Comparison of ENCODE assay signal across 18 cellular contexts in genomic region chr17:2366747-2367494, GRCh38. TPM values are rescaled to one million over a fixed set of nuclear protein-coding genes. Genes with fewer than 3 reads are reported as not detected.
DNase-seq lines count a peak whose midpoint lies in the region; ATAC-seq, FAIRE-seq and TF ChIP-seq lines count a peak whose summit lies in the region.
"Had no signal": no experiment of that assay in that cellular context is flagged by ENCODE, and none has a peak within 500 bp of the region (broad histone marks: within the 10 kb centered on the region; RNA-seq: fewer than 3 reads in every experiment).

No MANE protein-coding gene starts in this region.

- POLR2A ChIA-PET in HEK293 (lab: Yijun Ruan, JAX): no interaction called here
- POLR2A ChIA-PET in K562 (lab: Yijun Ruan, JAX): no interaction called here

- no peaks in the 10 kb centered on the region for H3K27me3 ChIP-seq in K562 (ENCODE audit: control insufficient read depth in 2 of 2, insufficient read depth in 2 of 2, low read length in 2 of 2)
- H3K27me3 ChIP-seq in iPS DF 6.9 (ENCODE audit: control insufficient read depth, insufficient read depth, low read length): no peaks in the 10 kb centered on the region
- H3K27me3 ChIP-seq: upper lobe of right lung had no signal

- no peaks in the 10 kb centered on the region for H3K9me1 ChIP-seq in K562 (ENCODE audit: control insufficient read depth, insufficient read depth, low read length)

- no peak for FAIRE-seq in K562 (lab: Jason Lieb, UNC)
- FAIRE-seq: islet of Langerhans, TTC549 had no signal

- no peak overlapping the region for H3K4me2 ChIP-seq in K562 (ENCODE audit: insufficient read depth, low read length)

- H3K36me3 ChIP-seq in HEK293 (ENCODE audit: control insufficient read depth in 2 of 2, insufficient read depth in 1 of 2, low read length in 2 of 2) (peaks cover 0 to 54% of the 10 kb centered on the region in 2 experiments; a peak in 1 of 3 replicates), K562 (ENCODE audit: control insufficient read depth, insufficient read depth, low read length) (no peaks in the 10 kb centered on the region), iPS DF 6.9 (ENCODE audit: control insufficient read depth, insufficient read depth, low read length) (peaks cover 6% of the 10 kb centered on the region; the same call in 1 of the 2 replicates)

- CTCF ChIA-PET in HEK293 (lab: Yijun Ruan, JAX) (interaction anchor here (0.5 to 8.6 kb wide), 6 partner anchors 9 to 188 kb away, joined by 3 to 63 read pairs (median 9); no protein-coding TSS in a partner anchor), K562 (lab: Yijun Ruan, JAX; ENCODE audit: low intra/inter-chr PET ratio) (no interaction called here)

- no TSS peak for BruUV-seq in K562 (replicated peaks; lab: Mats Ljungman, UMichigan)

- H3K27ac ChIP-seq in HEK293 (ENCODE audit: extremely low read depth, low read depth, low read length) (no peak overlapping the region), K562 (ENCODE audit: extremely low read depth, low read depth, low read length) (no peak overlapping the region), iPS DF 6.9 (ENCODE audit: low read length) (no peak overlapping the region)
- H3K27ac ChIP-seq: upper lobe of right lung had no signal

- H3K4me1 ChIP-seq in HEK293 (ENCODE audit: control insufficient read depth, insufficient read depth, low read length): no peaks in the 10 kb centered on the region; the same call in 1 of the 2 replicates
- peaks cover 0 to 6% of the 10 kb centered on the region in 2 experiments; a peak in 2 of 5 replicates for H3K4me1 ChIP-seq in K562 (replicated peaks in 1 of 2; ENCODE audit: control insufficient read depth in 2 of 2, insufficient read depth in 2 of 2, low read length in 2 of 2)
- H3K4me1 ChIP-seq in iPS DF 6.9 (ENCODE audit: control insufficient read depth, insufficient read depth, low read length): no peaks in the 10 kb centered on the region; the same call in 1 of the 2 replicates
- H3K4me1 ChIP-seq: upper lobe of right lung had no signal

- H3K79me2 ChIP-seq in K562 (ENCODE audit: control insufficient read depth, insufficient read depth, low read length): no peaks in the 10 kb centered on the region

- H3K9me3 ChIP-seq in HEK293 (ENCODE audit: control insufficient read depth, insufficient read depth, low read depth, low read length): no peaks in the 10 kb centered on the region
- no peaks in the 10 kb centered on the region for H3K9me3 ChIP-seq in K562 (replicated peaks; ENCODE audit: control insufficient read depth, insufficient read depth, low read depth, low read length)
- H3K9me3 ChIP-seq in iPS DF 6.9 (ENCODE audit: control insufficient read depth, insufficient read depth, low read length): no peaks in the 10 kb centered on the region
- H3K9me3 ChIP-seq: upper lobe of right lung had no signal

- H2AFZ ChIP-seq in K562 (ENCODE audit: low read depth, low read length): no peak overlapping the region

- no peak for TF ChIP-seq CTCF in HEK293 (tag by site-specific recombination; IDR thresholded peaks at IDR 0.05)
- peak; percentile 42 to 44 (median 43) for TF ChIP-seq CTCF in K562 (IDR thresholded peaks at IDR 0.05 in 2 of 3, conservative IDR thresholded peaks at IDR 0.05 in 1 of 3; ENCODE audit: insufficient read depth in 2 of 3, low read depth in 1 of 3, low read length in 3 of 3)

- no peaks in the 10 kb centered on the region for H4K20me1 ChIP-seq in K562 (replicated peaks; ENCODE audit: control insufficient read depth, insufficient read depth, low read length)

- no peak overlapping the region for H3K4me3 ChIP-seq in HEK293 (ENCODE audit: low read depth, low read length)
- no peak overlapping the region for H3K4me3 ChIP-seq in K562
- H3K4me3 ChIP-seq in iPS DF 6.9 (ENCODE audit: low read length): no peak overlapping the region
- H3K4me3 ChIP-seq: upper lobe of right lung had no signal

- WGBS in K562 (ENCODE audit: insufficient coverage, low coverage, missing lambda C conversion rate): 84% methylated on average over 9 of the region's 26 CpGs
- WGBS in iPS DF 6.9 (ENCODE audit: insufficient coverage, insufficient read length): no CpG with 5 or more reads among the region's 26 CpGs

- no peak for TF ChIP-seq POLR2A in K562 (conservative IDR thresholded peaks at IDR 0.05)

- TF ChIP-seq RAD21 in K562 (CRISPR knock-in tag; conservative IDR thresholded peaks at IDR 0.05 in 1 of 2, IDR thresholded peaks at IDR 0.05 in 1 of 2): no peak

- DNase-seq in 8988T: peak; percentile 73
- peak; percentile 23 to 39 (median 30) for DNase-seq in K562 (ENCODE audit: extremely low read depth in 1 of 4, low spot score in 3 of 4)
- DNase-seq in iPS DF 6.9 (ENCODE audit: low read depth, low spot score): peak; percentile 27
- no peak for DNase-seq in EL
- DNase-seq in SHP77 treated with DMSO at 0.1 percent for 48 hours (lab: John Stamatoyannopoulos, UW): no peak
- no peak for DNase-seq in stimulated activated CD4-positive, alpha-beta T cell treated with anti-CD3 and anti-CD28 coated beads, Interleukin-4, amount 100 ng/mL, for 1 hour
- DNase-seq: activated CD8-positive, alpha-beta memory T cell treated with anti-CD3 and anti-CD28 coated beads, Interleukin-2, amount 10 ng/mL, durations not matched to agents 7 days and 5 days; activated naive CD4-positive, alpha-beta T cell treated with Interleukin-2 at 50 U/mL for 16 hours; AML-193; Kasumi-1; NCI-H2029; SHP77; stimulated activated CD4-positive, alpha-beta T cell treated with anti-CD3 and anti-CD28 coated beads, Interleukin-1b, Interleukin-23, amount 100 ng/mL, for 48 hours; upper lobe of right lung had no signal

- no peak for TF ChIP-seq EP300 in K562 (IDR thresholded peaks at IDR 0.05; ENCODE audit: low read length)

- peak; percentile 82 for ATAC-seq in K562
- ATAC-seq in HG02970 (IDR thresholded peaks at IDR 0.05; ENCODE audit: low FRiP score, unreplicated experiment): no peak
- ATAC-seq: activated CD8-positive, alpha-beta memory T cell treated with anti-CD3 and anti-CD28 coated beads, Interleukin-2, amount 10 ng/mL, durations not matched to agents 7 days and 5 days; upper lobe of right lung had no signal

- intact Hi-C loops in K562 (cut with micrococcal nuclease): no loop called here

- in situ Hi-C loops in K562 (cut with MboI): no loop called here

- H3K9ac ChIP-seq in K562 (ENCODE audit: insufficient read depth in 1 of 2, low read depth in 2 of 2, low read length in 2 of 2): no peak overlapping the region

RNA-seq across cellular contexts. Expression of gene SGSM2, which starts 29.6 kb away (rescaled TPM):
- total RNA-seq in K562 (2011; cell fraction: chromatin; rRNA removed; ENCODE audit: low replicate concordance): 68.3 and 189 TPM in 2 replicates
- total RNA-seq in K562 (2011; cell fraction: nucleolus; rRNA removed): 83.7 and 87.9 TPM in 2 replicates
- 62.3 and 62.5 TPM in 2 replicates for total RNA-seq in K562 (2011; cell fraction: nucleoplasm; rRNA removed)
- total RNA-seq in K562 (2014; rRNA removed): 14.8 and 15.9 TPM in 2 replicates
- total RNA-seq in K562 (2014; rRNA removed; fragmentation: Illumina TruSeq; extraction: Trizol): 4.9 and 9.1 TPM in 2 replicates
- total RNA-seq in K562 (2015; rRNA removed; fragmentation: Illumina TruSeq; extraction: Trizol): 11.8 and 13.0 TPM in 2 replicates
- 15.3 and 20.2 TPM in 2 replicates for total RNA-seq in K562 (2021)
- 20.7 and 22.6 TPM in 2 replicates for polyA plus RNA-seq in K562 (2011; rRNA removed)
- 18.1 and 32.9 TPM in 2 replicates for polyA plus RNA-seq in K562 (2011; cell fraction: cytosol; rRNA removed)
- 125 and 246 TPM in 2 replicates for polyA plus RNA-seq in K562 (2011; cell fraction: nucleus; rRNA removed)
- 22.3 and 33.7 TPM in 2 replicates for polyA plus RNA-seq in K562 (2012)
- 14.9 and 16.3 TPM in 2 replicates for polyA plus RNA-seq in K562 (2014; fragmentation: Illumina TruSeq; extraction: Trizol)
- polyA plus RNA-seq in K562 (2014; fragmentation: Nextera tagmentation; extraction: Ambion mirVana): under 1 TPM; 0.20 to 0.62 TPM
- 24.1 and 26.3 TPM in 2 replicates for polyA plus RNA-seq in K562 (2014; rRNA removed)
- 7.6 and 10.0 TPM in 2 replicates for polyA minus RNA-seq in K562 (2011; rRNA and poly(A)+ RNA removed)
- 7.5 and 8.6 TPM in 2 replicates for polyA minus RNA-seq in K562 (2011; cell fraction: cytosol; rRNA and poly(A)+ RNA removed)
- 21.7 and 23.0 TPM in 2 replicates for polyA minus RNA-seq in K562 (2011; cell fraction: nucleus; rRNA and poly(A)+ RNA removed)

RNA-seq across cellular contexts. Expression of gene TSR1, which starts 30.7 kb away (rescaled TPM):
- 56.9 and 60.1 TPM in 2 replicates for total RNA-seq in K562 (2011; cell fraction: chromatin; rRNA removed; ENCODE audit: low replicate concordance)
- 41.0 and 43.8 TPM in 2 replicates for total RNA-seq in K562 (2011; cell fraction: nucleolus; rRNA removed)
- total RNA-seq in K562 (2011; cell fraction: nucleoplasm; rRNA removed): 43.1 TPM in 2 replicates
- total RNA-seq in K562 (2014; rRNA removed): 87.5 and 90.0 TPM in 2 replicates
- total RNA-seq in K562 (2014; rRNA removed; fragmentation: Illumina TruSeq; extraction: Trizol): 58.4 and 59.9 TPM in 2 replicates
- 55.2 and 55.5 TPM in 2 replicates for total RNA-seq in K562 (2015; rRNA removed; fragmentation: Illumina TruSeq; extraction: Trizol)
- 59.3 and 62.6 TPM in 2 replicates for total RNA-seq in K562 (2021)
- polyA plus RNA-seq in K562 (2011; rRNA removed): 15.6 and 16.4 TPM in 2 replicates
- polyA plus RNA-seq in K562 (2011; cell fraction: cytosol; rRNA removed): 11.1 and 11.6 TPM in 2 replicates
- polyA plus RNA-seq in K562 (2011; cell fraction: nucleus; rRNA removed): 32.0 and 43.6 TPM in 2 replicates
- polyA plus RNA-seq in K562 (2012): 24.8 and 48.3 TPM in 2 replicates
- polyA plus RNA-seq in K562 (2014; fragmentation: Illumina TruSeq; extraction: Trizol): 58.1 and 60.3 TPM in 2 replicates
- polyA plus RNA-seq in K562 (2014; fragmentation: Nextera tagmentation; extraction: Ambion mirVana): 10 to 100 TPM; 16.4 to 41.1 TPM
- polyA plus RNA-seq in K562 (2014; rRNA removed): 35.5 and 36.8 TPM in 2 replicates
- polyA minus RNA-seq in K562 (2011; rRNA and poly(A)+ RNA removed): 14.5 and 19.0 TPM in 2 replicates
- 34.4 and 42.5 TPM in 2 replicates for polyA minus RNA-seq in K562 (2011; cell fraction: cytosol; rRNA and poly(A)+ RNA removed)
- 42.3 and 64.4 TPM in 2 replicates for polyA minus RNA-seq in K562 (2011; cell fraction: nucleus; rRNA and poly(A)+ RNA removed)

RNA-seq across cellular contexts. Expression of gene MNT, which starts 33.9 kb away (rescaled TPM):
- 22.3 and 43.6 TPM in 2 replicates for total RNA-seq in K562 (2011; cell fraction: chromatin; rRNA removed; ENCODE audit: low replicate concordance)
- 17.0 and 19.3 TPM in 2 replicates for total RNA-seq in K562 (2011; cell fraction: nucleolus; rRNA removed)
- total RNA-seq in K562 (2011; cell fraction: nucleoplasm; rRNA removed): 18.7 and 31.2 TPM in 2 replicates
- total RNA-seq in K562 (2014; rRNA removed) (7.8 and 8.7 TPM in 2 replicates), K562 (2014; rRNA removed; fragmentation: Illumina TruSeq; extraction: Trizol) (2.9 and 3.1 TPM in 2 replicates), K562 (2015; rRNA removed; fragmentation: Illumina TruSeq; extraction: Trizol) (4.9 and 5.3 TPM in 2 replicates), K562 (2021) (20.3 and 23.8 TPM in 2 replicates)
- polyA plus RNA-seq in K562 (2011; rRNA removed) (3.3 and 4.9 TPM in 2 replicates), K562 (2014; fragmentation: Illumina TruSeq; extraction: Trizol) (7.1 and 12.4 TPM in 2 replicates), K562 (2014; fragmentation: Nextera tagmentation; extraction: Ambion mirVana) (under 1 TPM; 0.18 to 0.21 TPM), K562 (2014; rRNA removed) (11.3 and 13.4 TPM in 2 replicates)
- 5.2 and 6.1 TPM in 2 replicates for polyA plus RNA-seq in K562 (2011; cell fraction: cytosol; rRNA removed)
- polyA plus RNA-seq in K562 (2011; cell fraction: nucleus; rRNA removed): 9.4 and 16.7 TPM in 2 replicates
- 11.9 and 12.2 TPM in 2 replicates for polyA plus RNA-seq in K562 (2012)
- 2.2 and 2.4 TPM in 2 replicates for polyA minus RNA-seq in K562 (2011; rRNA and poly(A)+ RNA removed)
- 4.2 and 5.2 TPM in 2 replicates for polyA minus RNA-seq in K562 (2011; cell fraction: cytosol; rRNA and poly(A)+ RNA removed)
- polyA minus RNA-seq in K562 (2011; cell fraction: nucleus; rRNA and poly(A)+ RNA removed): 3.2 and 3.9 TPM in 2 replicates

Comparison
In these comparisons a context has a peak if more than half of its experiments do, and no peak if none do; other contexts are left out.
1. DNase-seq: peak in 8988T (single experiment), K562 (4 of 4) and iPS DF 6.9 (single experiment); none in EL (single experiment), SHP77 treated with DMSO at 0.1 percent for 48 hours (single experiment) and stimulated activated CD4-positive, alpha-beta T cell treated with anti-CD3 and anti-CD28 coated beads, Interleukin-4, amount 100 ng/mL, for 1 hour (single experiment).